Comparison of ENCODE assay signal across 1 cellular context in genomic region chr3:49718419-49719213, GRCh38.
TF ChIP-seq lines count a peak whose summit lies in the region.

No MANE protein-coding gene starts in this region.

TF ChIP-seq in H1, 55 proteins besides CTCF, POLR2A, EP300 and RAD21:
- TF ChIP-seq TEAD4 (IDR thresholded peaks at IDR 0.05; ENCODE audit: low read depth, low read length) (no peak), ZNF274 (IDR thresholded peaks at IDR 0.05; ENCODE audit: borderline replicate concordance, extremely low read depth, low read length) (no peak), ATF2 (IDR thresholded peaks at IDR 0.05; ENCODE audit: low read length) (no peak), EGR1 (IDR thresholded peaks at IDR 0.05; ENCODE audit: borderline replicate concordance, low read depth, low read length) (no peak), RNF2 (IDR thresholded peaks at IDR 0.05; ENCODE audit: borderline replicate concordance, low read depth, low read length, missing control alignments, poor library complexity, severe bottlenecking) (no peak), KDM4A (IDR thresholded peaks at IDR 0.05; ENCODE audit: low read depth, low read length, severe bottlenecking) (peak; percentile 46), SIRT6 (IDR thresholded peaks at IDR 0.05; ENCODE audit: low read length) (no peak), RBBP5 (IDR thresholded peaks at IDR 0.05; ENCODE audit: borderline replicate concordance, low read depth, low read length) (no peak), EZH2 (IDR thresholded peaks at IDR 0.05; ENCODE audit: low read depth, low read length, severe bottlenecking) (no peak), BCL11A (IDR thresholded peaks at IDR 0.05; ENCODE audit: low read depth in 2 of 2, low read length in 2 of 2) (no peak), SP4 (IDR thresholded peaks at IDR 0.05; ENCODE audit: low read length) (no peak), BRCA1 (IDR thresholded peaks at IDR 0.05; ENCODE audit: low read depth, low read length) (no peak), SP2 (IDR thresholded peaks at IDR 0.05; ENCODE audit: low read length) (no peak), CBX5 (IDR thresholded peaks at IDR 0.05; ENCODE audit: low read depth, low read length) (no peak), CREB1 (IDR thresholded peaks at IDR 0.05) (no peak), CHD1 (IDR thresholded peaks at IDR 0.05; ENCODE audit: low read depth, low read length) (no peak), SIN3A (conservative IDR thresholded peaks at IDR 0.05 in 1 of 2, IDR thresholded peaks at IDR 0.05 in 1 of 2; ENCODE audit: low read depth in 1 of 2, low read length in 2 of 2) (no peak), SUZ12 (IDR thresholded peaks at IDR 0.05; ENCODE audit: low read length) (no peak), RXRA (IDR thresholded peaks at IDR 0.05; ENCODE audit: insufficient read depth, low read depth, low read length) (no peak), CHD2 (IDR thresholded peaks at IDR 0.05; ENCODE audit: low read length) (no peak), JUND (IDR thresholded peaks at IDR 0.05; ENCODE audit: low read length) (no peak), CEBPB (IDR thresholded peaks at IDR 0.05; ENCODE audit: low read depth, low read length) (no peak), TBP (IDR thresholded peaks at IDR 0.05; ENCODE audit: low read depth, low read length) (no peak), TAF7 (optimal IDR thresholded peaks at IDR 0.05; ENCODE audit: borderline replicate concordance, low read depth, low read length) (peak; percentile 6), E2F6 (IDR thresholded peaks at IDR 0.05) (peak; percentile 87; the same call in 1 of the 2 replicates), TAF1 (IDR thresholded peaks at IDR 0.05; ENCODE audit: low read depth, low read length) (no peak), MAX (IDR thresholded peaks at IDR 0.05) (peak; percentile 73), NANOG (IDR thresholded peaks at IDR 0.05; ENCODE audit: insufficient read depth, low read depth, low read length, poor library complexity, severe bottlenecking) (no peak), PHF8 (conservative IDR thresholded peaks at IDR 0.05; ENCODE audit: low read depth, low read length) (0 out of 2 replicates have a peak, but pooled peaks have one; percentile 1), SIX5 (IDR thresholded peaks at IDR 0.05; ENCODE audit: low read depth, low read length) (no peak), RFX5 (IDR thresholded peaks at IDR 0.05; ENCODE audit: borderline replicate concordance, low read depth, low read length) (no peak), ATF3 (IDR thresholded peaks at IDR 0.05; ENCODE audit: insufficient read depth, low read depth, low read length) (no peak), ASH2L (IDR thresholded peaks at IDR 0.05; ENCODE audit: low read length) (no peak), FOSL1 (IDR thresholded peaks at IDR 0.05; ENCODE audit: insufficient read depth, low read depth, low read length) (no peak), USF2 (IDR thresholded peaks at IDR 0.05; ENCODE audit: low read length) (no peak), POU5F1 (IDR thresholded peaks at IDR 0.05; ENCODE audit: low read depth, low read length) (no peak), YY1 (IDR thresholded peaks at IDR 0.05; ENCODE audit: low read depth, low read length) (no peak), CHD7 (IDR thresholded peaks at IDR 0.05; ENCODE audit: insufficient replicate concordance, low read length) (no peak), SRF (IDR thresholded peaks at IDR 0.05; ENCODE audit: low read depth, low read length) (no peak), SAP30 (IDR thresholded peaks at IDR 0.05; ENCODE audit: insufficient read depth, insufficient replicate concordance, low read length) (no peak), KDM1A (IDR thresholded peaks at IDR 0.05; ENCODE audit: borderline replicate concordance, low read length) (no peak), HDAC6 (IDR thresholded peaks at IDR 0.05; ENCODE audit: low read depth, low read length) (no peak), HDAC2 (IDR thresholded peaks at IDR 0.05; ENCODE audit: borderline replicate concordance in 1 of 2, low read depth in 2 of 2, low read length in 2 of 2) (no peak), MAFK (IDR thresholded peaks at IDR 0.05; ENCODE audit: low read depth, low read length) (no peak), GTF2F1 (IDR thresholded peaks at IDR 0.05; ENCODE audit: borderline replicate concordance, low read depth, low read length) (no peak), SP1 (IDR thresholded peaks at IDR 0.05; ENCODE audit: low read depth, low read length) (no peak), GABPA (IDR thresholded peaks at IDR 0.05; ENCODE audit: borderline replicate concordance, insufficient read depth, low read length) (0 out of 2 replicates have a peak, but pooled peaks have one; percentile 11), JUN (IDR thresholded peaks at IDR 0.05; ENCODE audit: low read depth, low read length) (no peak), NRF1 (IDR thresholded peaks at IDR 0.05; ENCODE audit: low read depth, low read length) (no peak), CTBP2 (IDR thresholded peaks at IDR 0.05; ENCODE audit: borderline replicate concordance, insufficient read depth, insufficient read length, low read length) (no peak), KDM5A (IDR thresholded peaks at IDR 0.05; ENCODE audit: low read length) (no peak), BACH1 (IDR thresholded peaks at IDR 0.05; ENCODE audit: low read length) (no peak), POLR2AphosphoS5 (IDR thresholded peaks at IDR 0.05; ENCODE audit: low read depth, low read length) (0 out of 2 replicates have a peak, but pooled peaks have one; percentile 3), CBX8 (IDR thresholded peaks at IDR 0.05; ENCODE audit: borderline replicate concordance, low read depth, low read length) (no peak), TCF12 (IDR thresholded peaks at IDR 0.05; ENCODE audit: low read depth, low read length) (no peak)
TF ChIP-seq in H1: peak in this region for 7.
